ENCODE assay signal across 1 cellular context in genomic region chr19:42422092-42422575, GRCh38.
TF ChIP-seq lines count a peak whose summit lies in the region.

No MANE protein-coding gene starts in this region.

TF ChIP-seq in HepG2, 621 proteins besides CTCF, POLR2A, EP300 and RAD21:
- TF ChIP-seq ZNF496 (CRISPR knock-in tag; IDR thresholded peaks at IDR 0.05; ENCODE audit: insufficient replicate concordance), result no peak
- TF ChIP-seq ZNF629 (CRISPR knock-in tag; conservative IDR thresholded peaks at IDR 0.05), result peak; percentile 82
- no peak for TF ChIP-seq ZNF672 (CRISPR knock-in tag; IDR thresholded peaks at IDR 0.05)
